20 cellular contexts compared by ENCODE assay signal in genomic region chr17:64109400-64109799, GRCh38. TPM values are rescaled to one million over a fixed set of nuclear protein-coding genes. Genes with fewer than 3 reads are reported as not detected.
DNase-seq lines count a peak whose midpoint lies in the region; ATAC-seq and TF ChIP-seq lines count a peak whose summit lies in the region.
"Had no signal": no experiment of that assay in that cellular context is flagged by ENCODE, and none has a peak within 500 bp of the region (broad histone marks: within the 10 kb centered on the region; RNA-seq: fewer than 3 reads in every experiment).

No MANE protein-coding gene starts in this region.

- H3K4me1 Mint-ChIP-seq in activated naive CD4-positive, alpha-beta T cell treated with anti-CD3 and anti-CD28 coated beads, Interleukin-2, amount 50 U/mL, for 24 hours = peaks cover 65% of the 10 kb centered on the region
- peaks cover 53 to 83% (median 58%) of the 10 kb centered on the region in 3 donors for H3K4me1 Mint-ChIP-seq in T-cell
- H3K4me1 Mint-ChIP-seq in endothelial cell (ENCODE audit: unreplicated experiment) = peaks cover 34% of the 10 kb centered on the region
- H3K4me1 Mint-ChIP-seq in stimulated activated memory B cell treated with anti-CD40 and anti-IgM and Interleukin-4, amounts not matched to agents 10 μg/mL and 1 μg/mL and 100 μg/mL, for 72 hours = peaks cover 8% of the 10 kb centered on the region

- H3K9me3 Mint-ChIP-seq in activated naive CD4-positive, alpha-beta T cell treated with anti-CD3 and anti-CD28 coated beads, Interleukin-2, amount 50 U/mL, for 24 hours = no peaks in the 10 kb centered on the region
- H3K9me3 Mint-ChIP-seq in T-cell (no peaks in the 10 kb centered on the region), endothelial cell (ENCODE audit: unreplicated experiment) (no peaks in the 10 kb centered on the region)
- no peaks in the 10 kb centered on the region for H3K9me3 Mint-ChIP-seq in stimulated activated memory B cell treated with anti-CD40 and anti-IgM and Interleukin-4, amounts not matched to agents 10 μg/mL and 1 μg/mL and 100 μg/mL, for 72 hours
- H3K9me3 Mint-ChIP-seq: CD14-positive monocyte had no signal

- no peaks in the 10 kb centered on the region for H3K36me3 Mint-ChIP-seq in activated naive CD4-positive, alpha-beta T cell treated with anti-CD3 and anti-CD28 coated beads, Interleukin-2, amount 50 U/mL, for 24 hours
- H3K36me3 Mint-ChIP-seq in T-cell (peaks cover 19% of the 10 kb centered on the region), endothelial cell (ENCODE audit: low read depth, unreplicated experiment) (no peaks in the 10 kb centered on the region)
- H3K36me3 Mint-ChIP-seq in stimulated activated memory B cell treated with anti-CD40 and anti-IgM and Interleukin-4, amounts not matched to agents 10 μg/mL and 1 μg/mL and 100 μg/mL, for 72 hours = no peaks in the 10 kb centered on the region

- CTCF ChIA-PET in T-cell (lab: Charles Lee) = interaction anchor here in 1 of 2 donors (0.6 to 2.1 kb wide), 2 partner anchors 24 to 225 kb away, joined by 3 to 5 read pairs; no protein-coding TSS in a partner anchor

- TF ChIP-seq CTCF in endothelial cell (IDR thresholded peaks at IDR 0.05; ENCODE audit: unreplicated experiment) = no peak

- no peaks in the 10 kb centered on the region for H3K27me3 Mint-ChIP-seq in activated naive CD4-positive, alpha-beta T cell treated with anti-CD3 and anti-CD28 coated beads, Interleukin-2, amount 50 U/mL, for 24 hours
- H3K27me3 Mint-ChIP-seq in T-cell = no peaks in the 10 kb centered on the region
- peaks cover 5% of the 10 kb centered on the region for H3K27me3 Mint-ChIP-seq in endothelial cell (ENCODE audit: unreplicated experiment)
- no peaks in the 10 kb centered on the region for H3K27me3 Mint-ChIP-seq in stimulated activated memory B cell treated with anti-CD40 and anti-IgM and Interleukin-4, amounts not matched to agents 10 μg/mL and 1 μg/mL and 100 μg/mL, for 72 hours

- ATAC-seq in T-cell (replicated peaks in 1 of 4) (no peak), HG03342 (IDR thresholded peaks at IDR 0.05; ENCODE audit: unreplicated experiment) (no peak), HG03520 (IDR thresholded peaks at IDR 0.05; ENCODE audit: unreplicated experiment) (no peak)
- no peak for ATAC-seq in stimulated activated memory B cell treated with anti-CD40 and anti-IgM and Interleukin-4, amounts not matched to agents 10 μg/mL and 1 μg/mL and 100 μg/mL, for 72 hours

- POLR2A ChIA-PET in T-cell (lab: Charles Lee) = no interaction called here

- peak overlapping the region; percentile 84 for H3K27ac Mint-ChIP-seq in activated naive CD4-positive, alpha-beta T cell treated with anti-CD3 and anti-CD28 coated beads, Interleukin-2, amount 50 U/mL, for 24 hours
- H3K27ac Mint-ChIP-seq in T-cell (peak overlapping the region; percentile 57 to 62), endothelial cell (ENCODE audit: unreplicated experiment) (peak overlapping the region; percentile 6)
- peak overlapping the region; percentile 24 for H3K27ac Mint-ChIP-seq in stimulated activated memory B cell treated with anti-CD40 and anti-IgM and Interleukin-4, amounts not matched to agents 10 μg/mL and 1 μg/mL and 100 μg/mL, for 72 hours

- DNase-seq in activated naive CD4-positive, alpha-beta T cell (lab: John Stamatoyannopoulos, UW) = no peak
- DNase-seq in T-cell = no peak
- DNase-seq in endothelial cell (ENCODE audit: low spot score) = no peak
- no peak for DNase-seq in NCI-H526 (lab: John Stamatoyannopoulos, UW)
- DNase-seq: ACHN; activated gamma-delta T cell; amygdala; caudate nucleus; DMS79 treated with DMSO at 0.1 percent for 48 hours; KBM-7; midbrain; NCI-H1092 treated with DMSO at 0.1 percent for 48 hours; NCI-H2081 treated with DMSO at 0.1 percent for 48 hours; NCI-H510A; stimulated activated CD8-positive, alpha-beta memory T cell treated with anti-CD3 and anti-CD28 coated beads, Interleukin-4, amount 100 ng/mL, for 48 hours had no signal

- no peak overlapping the region for H3K4me3 Mint-ChIP-seq in activated naive CD4-positive, alpha-beta T cell treated with anti-CD3 and anti-CD28 coated beads, Interleukin-2, amount 50 U/mL, for 24 hours
- H3K4me3 Mint-ChIP-seq in T-cell (no peak overlapping the region), endothelial cell (ENCODE audit: unreplicated experiment) (no peak overlapping the region)
- no peak overlapping the region for H3K4me3 Mint-ChIP-seq in stimulated activated memory B cell treated with anti-CD40 and anti-IgM and Interleukin-4, amounts not matched to agents 10 μg/mL and 1 μg/mL and 100 μg/mL, for 72 hours
- H3K4me3 Mint-ChIP-seq: CD14-positive monocyte had no signal

RNA-seq across cellular contexts. Expression of gene ERN1, which starts 20.5 kb away (rescaled TPM):
- 100 to 1,000 TPM in 3 of 5 donors, 10 to 100 TPM in 2; 71.2 to 146 (median 112) TPM for total RNA-seq in T-cell
- total RNA-seq in endothelial cell (ENCODE audit: unreplicated experiment) = 16.7 TPM

Comparison
In these comparisons a context has a peak if more than half of its experiments do, and no peak if none do; other contexts are left out.
1. H3K27ac Mint-ChIP-seq: peak in every context shown above with its lines; median percentile 84 in activated naive CD4-positive, alpha-beta T cell treated with anti-CD3 and anti-CD28 coated beads, Interleukin-2, amount 50 U/mL, for 24 hours; 60 in T-cell; 24 in stimulated activated memory B cell treated with anti-CD40 and anti-IgM and Interleukin-4, amounts not matched to agents 10 μg/mL and 1 μg/mL and 100 μg/mL, for 72 hours; 6 in endothelial cell.